ENCODE assay signal across 21 cellular contexts in the genomic region with DNA sequence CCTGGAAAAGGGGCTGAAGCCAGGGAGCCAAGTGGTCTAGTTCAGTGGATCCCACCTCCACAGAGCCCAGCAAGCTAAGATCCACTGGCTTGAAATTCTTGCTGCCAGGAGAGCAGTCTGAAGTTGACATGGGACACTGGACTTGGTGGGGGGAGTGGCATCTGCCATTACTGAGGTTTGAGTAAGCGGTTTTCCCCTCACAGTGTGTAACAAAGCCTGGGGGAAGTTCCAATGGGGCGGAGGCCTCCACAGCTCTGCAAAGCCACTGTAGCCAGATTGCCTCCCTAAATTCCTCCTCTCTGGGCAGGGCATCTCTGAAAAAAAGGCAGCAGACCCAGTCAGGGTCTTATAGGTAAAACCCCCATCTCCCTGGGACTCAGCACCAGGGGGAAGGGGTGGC.
DNase-seq lines count a peak whose midpoint lies in the region; ATAC-seq and TF ChIP-seq lines count a peak whose summit lies in the region.
"Had no signal": no experiment of that assay in that cellular context is flagged by ENCODE, and none has a peak within 500 bp of the region (broad histone marks: within the 10 kb centered on the region; RNA-seq: fewer than 3 reads in every experiment).

No MANE protein-coding gene starts in this region.

- H4K20me1 ChIP-seq in mammary epithelial cell (ENCODE audit: insufficient read depth, low read length), result no peaks in the 10 kb centered on the region

- no TSS peak for BruUV-seq in mammary epithelial cell (replicated peaks; lab: Mats Ljungman, UMichigan)
- BruUV-seq in MCF 10A (replicated peaks; lab: Mats Ljungman, UMichigan), result no TSS peak

- H3K27me3 ChIP-seq in mammary epithelial cell (ENCODE audit: insufficient read depth, low read length), result no peaks in the 10 kb centered on the region

- no peak overlapping the region for H3K4me3 ChIP-seq in mammary epithelial cell (replicated peaks in 1 of 3; ENCODE audit: insufficient read depth in 1 of 3, low read depth in 2 of 3, low read length in 3 of 3)

- no peak overlapping the region for H3K9ac ChIP-seq in mammary epithelial cell (ENCODE audit: insufficient read depth, low read length)
- H3K9ac ChIP-seq: SK-N-SH had no signal

- peak; percentile 97 for ATAC-seq in HG02610 (IDR thresholded peaks at IDR 0.05; ENCODE audit: unreplicated experiment)
- no peak for ATAC-seq in activated CD8-positive, alpha-beta memory T cell treated with anti-CD3 and anti-CD28 coated beads, Interleukin-2, amount 10 ng/mL, durations not matched to agents 7 days and 5 days
- no peak for ATAC-seq in T-cell (replicated peaks in 1 of 4)

- peak; percentile 17 for DNase-seq in mammary epithelial cell
- no peak for DNase-seq in MCF 10A (ENCODE audit: unreplicated experiment)
- DNase-seq in T1000 (lab: John Stamatoyannopoulos, UW), result peak; percentile 6
- no peak for DNase-seq in activated CD8-positive, alpha-beta memory T cell treated with anti-CD3 and anti-CD28 coated beads, Interleukin-2, amount 10 ng/mL, durations not matched to agents 7 days and 5 days
- no peak for DNase-seq in T-cell
- DNase-seq in DMS153 (lab: John Stamatoyannopoulos, UW), result no peak
- DNase-seq in NCI-H1417 (lab: John Stamatoyannopoulos, UW), result no peak
- DNase-seq: DND-41, GF-D8, H9, NCI-H187, NCI-H2107, NCI-H2227 treated with DMSO at 0.1 percent for 48 hours, NCI-H524, NCI-H82, RPMI8226, SHP77 treated with DMSO at 0.1 percent for 48 hours, SK-N-SH had no signal

- H3K27ac ChIP-seq in mammary epithelial cell (ENCODE audit: insufficient read depth, low read depth, low read length), result no peak overlapping the region
- H3K27ac ChIP-seq: 22Rv1 had no signal

- no peak overlapping the region for H3K4me2 ChIP-seq in mammary epithelial cell (ENCODE audit: insufficient read depth, low read depth, low read length)
- H3K4me2 ChIP-seq: SK-N-SH had no signal

- peaks cover 28% of the 10 kb centered on the region for H3K9me3 Mint-ChIP-seq in MCF 10A (ENCODE audit: unreplicated experiment)
- peaks cover 9% of the 10 kb centered on the region for H3K9me3 Mint-ChIP-seq in activated CD8-positive, alpha-beta memory T cell treated with anti-CD3 and anti-CD28 coated beads, Interleukin-2, amount 10 ng/mL, durations not matched to agents 7 days and 5 days (ENCODE audit: low read depth)
- H3K9me3 Mint-ChIP-seq in T-cell, result peaks cover 10 to 26% (median 12%) of the 10 kb centered on the region in 3 donors

- H3K36me3 Mint-ChIP-seq in MCF 10A (ENCODE audit: insufficient read depth, unreplicated experiment), result no peaks in the 10 kb centered on the region
- no peaks in the 10 kb centered on the region for H3K36me3 Mint-ChIP-seq in activated CD8-positive, alpha-beta memory T cell treated with anti-CD3 and anti-CD28 coated beads, Interleukin-2, amount 10 ng/mL, durations not matched to agents 7 days and 5 days
- H3K36me3 Mint-ChIP-seq in T-cell, result no peaks in the 10 kb centered on the region
- H3K36me3 Mint-ChIP-seq: CD14-positive monocyte had no signal

- intact Hi-C loops in mammary epithelial cell (cut with micrococcal nuclease) (no loop called here), MCF 10A (cut with micrococcal nuclease) (no loop called here)

- H2AFZ ChIP-seq in mammary epithelial cell (ENCODE audit: low read depth, low read length), result no peak overlapping the region

- dilution Hi-C loops in mammary epithelial cell (cut with HindIII; ENCODE audit: low sequenced_read_pairs), result no loop called here

- TF ChIP-seq CTCF in mammary epithelial cell (conservative IDR thresholded peaks at IDR 0.05 in 1 of 2, IDR thresholded peaks at IDR 0.05 in 1 of 2; ENCODE audit: extremely low read depth in 1 of 2, insufficient read depth in 1 of 2, low read depth in 1 of 2, low read length in 2 of 2) (no peak), MCF 10A (IDR thresholded peaks at IDR 0.05; ENCODE audit: unreplicated experiment) (no peak)

- in situ Hi-C loops in mammary epithelial cell (cut with MboI; ENCODE audit: low sequenced_read_pairs in 2 of 2), result no loop called here

- CTCF ChIA-PET in mammary epithelial cell (lab: Charles Lee; ENCODE audit: low non-redundant PET), result no interaction called here
- CTCF ChIA-PET in MCF 10A (lab: Yijun Ruan, JAX), result interaction anchor here (0.7 to 1.0 kb wide), 3 partner anchors 15 to 640 kb away, joined by 3 to 4 read pairs (median 3); no protein-coding TSS in a partner anchor
- CTCF ChIA-PET in activated CD8-positive, alpha-beta memory T cell treated with anti-CD3 and anti-CD28 coated beads, Interleukin-2, amount 10 ng/mL, durations not matched to agents 7 days and 5 days (lab: Charles Lee), result no interaction called here
- CTCF ChIA-PET in T-cell (lab: Charles Lee), result no interaction called here

- H3K4me3 Mint-ChIP-seq in MCF 10A (ENCODE audit: unreplicated experiment) (no peak overlapping the region), T-cell (no peak overlapping the region)
- H3K4me3 Mint-ChIP-seq in activated CD8-positive, alpha-beta memory T cell treated with anti-CD3 and anti-CD28 coated beads, Interleukin-2, amount 10 ng/mL, durations not matched to agents 7 days and 5 days, result no peak overlapping the region
- H3K4me3 Mint-ChIP-seq: CD14-positive monocyte, H9 had no signal

- H3K27me3 Mint-ChIP-seq in MCF 10A (ENCODE audit: insufficient read depth, unreplicated experiment) (no peaks in the 10 kb centered on the region), T-cell (no peaks in the 10 kb centered on the region)
- H3K27me3 Mint-ChIP-seq in activated CD8-positive, alpha-beta memory T cell treated with anti-CD3 and anti-CD28 coated beads, Interleukin-2, amount 10 ng/mL, durations not matched to agents 7 days and 5 days, result no peaks in the 10 kb centered on the region

- H3K79me2 ChIP-seq in mammary epithelial cell (ENCODE audit: insufficient read depth, low read length), result no peaks in the 10 kb centered on the region

- H3K4me1 Mint-ChIP-seq in MCF 10A (ENCODE audit: insufficient read depth, unreplicated experiment) (no peaks in the 10 kb centered on the region), T-cell (no peaks in the 10 kb centered on the region)
- no peaks in the 10 kb centered on the region for H3K4me1 Mint-ChIP-seq in activated CD8-positive, alpha-beta memory T cell treated with anti-CD3 and anti-CD28 coated beads, Interleukin-2, amount 10 ng/mL, durations not matched to agents 7 days and 5 days
- H3K4me1 Mint-ChIP-seq: CD14-positive monocyte, H9 had no signal

- WGBS in mammary epithelial cell (ENCODE audit: low coverage, missing lambda C conversion rate), result 89% methylated on average over 2 of the region's 2 CpGs

- no peaks in the 10 kb centered on the region for H3K36me3 ChIP-seq in mammary epithelial cell (ENCODE audit: insufficient read depth, low read length)

- H3K9me3 ChIP-seq in mammary epithelial cell (replicated peaks; ENCODE audit: insufficient read depth, low read length), result no peaks in the 10 kb centered on the region
- H3K9me3 ChIP-seq: SK-N-SH had no signal

- POLR2A ChIA-PET in MCF 10A (lab: Yijun Ruan, JAX), result interaction anchor here (0.6 to 0.9 kb wide), 2 partner anchors 10 to 1651 kb away, joined by 3 to 4 read pairs; no protein-coding TSS in a partner anchor
- POLR2A ChIA-PET in T-cell (lab: Charles Lee), result no interaction called here

- no peak overlapping the region for H3K27ac Mint-ChIP-seq in MCF 10A (ENCODE audit: low read depth, unreplicated experiment)
- no peak overlapping the region for H3K27ac Mint-ChIP-seq in activated CD8-positive, alpha-beta memory T cell treated with anti-CD3 and anti-CD28 coated beads, Interleukin-2, amount 10 ng/mL, durations not matched to agents 7 days and 5 days
- H3K27ac Mint-ChIP-seq in T-cell, result no peak overlapping the region
- H3K27ac Mint-ChIP-seq: CD14-positive monocyte had no signal

- no peaks in the 10 kb centered on the region for H3K4me1 ChIP-seq in mammary epithelial cell (ENCODE audit: insufficient read depth, low read length)

Comparison
In these comparisons a context has a peak if more than half of its experiments do, and no peak if none do; other contexts are left out.
1. DNase-seq: peak in mammary epithelial cell (single experiment) and T1000 (single experiment); none in MCF 10A (single experiment), activated CD8-positive, alpha-beta memory T cell treated with anti-CD3 and anti-CD28 coated beads, Interleukin-2, amount 10 ng/mL, durations not matched to agents 7 days and 5 days (single experiment), T-cell (0 of 34), DMS153 (single experiment) and NCI-H1417 (0 of 3).